ENCODE assay signal across 16 cellular contexts in the genomic region with DNA sequence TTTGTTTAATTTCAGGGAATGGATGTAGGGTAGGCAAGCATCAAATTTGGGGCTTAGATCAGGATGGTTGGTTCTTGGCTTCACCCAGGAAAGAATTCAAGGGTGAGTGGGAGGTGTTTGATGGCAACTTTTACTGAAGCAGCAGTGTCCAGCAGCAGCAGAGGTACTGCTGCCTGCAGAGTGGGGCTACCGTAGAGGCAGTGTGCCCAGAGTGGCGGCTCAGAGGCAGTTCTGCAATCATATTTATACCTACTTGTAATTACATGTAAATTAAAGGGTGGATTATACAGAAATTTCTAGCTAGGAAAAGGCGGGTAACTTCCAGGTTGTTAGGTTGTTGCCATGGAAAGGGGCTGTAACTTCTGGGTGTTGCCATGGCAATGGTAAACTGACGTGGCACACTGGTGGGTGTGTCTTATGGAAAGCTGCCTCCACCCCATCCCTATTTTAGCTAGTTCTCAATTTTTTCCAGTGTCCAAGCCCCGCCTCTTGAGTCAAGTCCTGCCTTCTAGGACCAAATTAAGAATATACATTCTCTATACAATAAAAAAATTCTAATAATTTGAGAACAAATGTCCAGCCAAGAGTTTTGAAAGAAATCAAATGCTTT.
"Had no signal": no experiment of that assay in that cellular context is flagged by ENCODE, and none has a peak within 500 bp of the region (broad histone marks: within the 10 kb centered on the region; RNA-seq: fewer than 3 reads in every experiment).

No MANE protein-coding gene starts in this region.

- H3K4me3 Mint-ChIP-seq: activated CD4-positive, alpha-beta T cell treated with anti-CD3 and anti-CD28 coated beads, Interleukin-2, amount 10 ng/mL, durations not matched to agents 7 days and 5 days; naive thymus-derived CD8-positive, alpha-beta T cell had no signal

- DNase-seq: activated CD4-positive, alpha-beta T cell treated with anti-CD3 and anti-CD28 coated beads, Interleukin-2, amount 10 ng/mL, durations not matched to agents 7 days and 5 days; activated CD8-positive, alpha-beta memory T cell treated with anti-CD3 and anti-CD28 coated beads, Interleukin-2, amount 50 U/mL, for 4 hours; activated effector memory CD4-positive, alpha-beta T cell treated with Interleukin-2 at 50 U/mL for 16 hours; activated naive CD4-positive, alpha-beta T cell treated with anti-CD3 and anti-CD28 coated beads, Interleukin-2, amount 50 U/mL, for 16 hours; activated T-cell treated with anti-CD3 and anti-CD28 coated beads, Interleukin-2, amount 50 U/mL, for 48 hours; dermis blood vessel endothelial cell; effector memory CD4-positive, alpha-beta T cell; foreskin keratinocyte; hypothalamus; left ventricle myocardium superior; naive thymus-derived CD8-positive, alpha-beta T cell; SK-N-SH; stimulated activated CD8-positive, alpha-beta memory T cell treated with anti-CD3 and anti-CD28 coated beads, Interleukin-4, amount 100 ng/mL, for 48 hours; stimulated activated naive CD4-positive, alpha-beta T cell; tibial artery had no signal

- ATAC-seq: activated CD4-positive, CD25-positive, alpha-beta regulatory T cell treated with anti-CD3 and anti-CD28 coated beads, Interleukin-2, amount 50 U/mL, for 24 hours; foreskin keratinocyte; left ventricle myocardium superior; naive thymus-derived CD8-positive, alpha-beta T cell had no signal

- H3K9me3 Mint-ChIP-seq: activated CD4-positive, alpha-beta T cell treated with anti-CD3 and anti-CD28 coated beads, Interleukin-2, amount 10 ng/mL, durations not matched to agents 7 days and 5 days had no signal

- H3K36me3 Mint-ChIP-seq: naive thymus-derived CD8-positive, alpha-beta T cell had no signal

- H3K4me1 Mint-ChIP-seq: activated CD4-positive, alpha-beta T cell treated with anti-CD3 and anti-CD28 coated beads, Interleukin-2, amount 10 ng/mL, durations not matched to agents 7 days and 5 days; naive thymus-derived CD8-positive, alpha-beta T cell had no signal

- H3K27ac Mint-ChIP-seq: activated CD4-positive, alpha-beta T cell treated with anti-CD3 and anti-CD28 coated beads, Interleukin-2, amount 10 ng/mL, durations not matched to agents 7 days and 5 days; naive thymus-derived CD8-positive, alpha-beta T cell had no signal
